ENCODE assay signal across 1 cellular context in the genomic region with DNA sequence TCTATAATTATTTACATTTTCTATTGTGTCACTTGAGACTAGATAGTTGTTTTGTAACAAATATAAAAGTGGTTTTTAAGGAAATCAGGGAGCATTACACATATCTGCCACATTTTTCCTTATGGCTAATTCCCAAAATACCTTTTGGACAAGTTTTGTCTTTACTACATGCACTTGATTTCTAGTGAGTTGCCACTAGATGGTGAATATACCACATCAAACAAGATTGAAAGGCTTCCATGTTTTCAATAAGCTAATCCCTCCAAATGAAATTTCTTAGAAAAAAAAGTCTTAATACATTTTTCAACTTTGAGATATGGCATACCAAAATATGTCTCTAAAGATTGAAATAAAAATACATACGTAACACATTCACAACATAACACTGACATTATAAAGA.
TF ChIP-seq lines count a peak whose summit lies in the region.

No MANE protein-coding gene starts in this region.

TF ChIP-seq in SK-N-SH treated with all-trans-retinoic acid at 6 μM for 48 hours, 23 proteins besides CTCF, POLR2A, EP300 and RAD21 (continued from another document):
- TF ChIP-seq, protein P1, sequence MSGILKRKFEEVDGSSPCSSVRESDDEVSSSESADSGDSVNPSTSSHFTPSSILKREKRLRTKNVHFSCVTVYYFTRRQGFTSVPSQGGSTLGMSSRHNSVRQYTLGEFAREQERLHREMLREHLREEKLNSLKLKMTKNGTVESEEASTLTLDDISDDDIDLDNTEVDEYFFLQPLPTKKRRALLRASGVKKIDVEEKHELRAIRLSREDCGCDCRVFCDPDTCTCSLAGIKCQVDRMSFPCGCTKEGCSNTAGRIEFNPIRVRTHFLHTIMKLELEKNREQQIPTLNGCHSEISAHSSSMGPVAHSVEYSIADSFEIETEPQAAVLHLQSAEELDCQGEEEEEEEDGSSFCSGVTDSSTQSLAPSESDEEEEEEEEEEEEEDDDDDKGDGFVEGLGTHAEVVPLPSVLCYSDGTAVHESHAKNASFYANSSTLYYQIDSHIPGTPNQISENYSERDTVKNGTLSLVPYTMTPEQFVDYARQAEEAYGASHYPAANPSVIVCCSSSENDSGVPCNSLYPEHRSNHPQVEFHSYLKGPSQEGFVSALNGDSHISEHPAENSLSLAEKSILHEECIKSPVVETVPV (CRISPR knock-in tag; IDR thresholded peaks at IDR 0.05), result no peak
- TF ChIP-seq ZC3H10 (CRISPR knock-in tag; IDR thresholded peaks at IDR 0.05), result no peak
- TF ChIP-seq, protein P2, sequence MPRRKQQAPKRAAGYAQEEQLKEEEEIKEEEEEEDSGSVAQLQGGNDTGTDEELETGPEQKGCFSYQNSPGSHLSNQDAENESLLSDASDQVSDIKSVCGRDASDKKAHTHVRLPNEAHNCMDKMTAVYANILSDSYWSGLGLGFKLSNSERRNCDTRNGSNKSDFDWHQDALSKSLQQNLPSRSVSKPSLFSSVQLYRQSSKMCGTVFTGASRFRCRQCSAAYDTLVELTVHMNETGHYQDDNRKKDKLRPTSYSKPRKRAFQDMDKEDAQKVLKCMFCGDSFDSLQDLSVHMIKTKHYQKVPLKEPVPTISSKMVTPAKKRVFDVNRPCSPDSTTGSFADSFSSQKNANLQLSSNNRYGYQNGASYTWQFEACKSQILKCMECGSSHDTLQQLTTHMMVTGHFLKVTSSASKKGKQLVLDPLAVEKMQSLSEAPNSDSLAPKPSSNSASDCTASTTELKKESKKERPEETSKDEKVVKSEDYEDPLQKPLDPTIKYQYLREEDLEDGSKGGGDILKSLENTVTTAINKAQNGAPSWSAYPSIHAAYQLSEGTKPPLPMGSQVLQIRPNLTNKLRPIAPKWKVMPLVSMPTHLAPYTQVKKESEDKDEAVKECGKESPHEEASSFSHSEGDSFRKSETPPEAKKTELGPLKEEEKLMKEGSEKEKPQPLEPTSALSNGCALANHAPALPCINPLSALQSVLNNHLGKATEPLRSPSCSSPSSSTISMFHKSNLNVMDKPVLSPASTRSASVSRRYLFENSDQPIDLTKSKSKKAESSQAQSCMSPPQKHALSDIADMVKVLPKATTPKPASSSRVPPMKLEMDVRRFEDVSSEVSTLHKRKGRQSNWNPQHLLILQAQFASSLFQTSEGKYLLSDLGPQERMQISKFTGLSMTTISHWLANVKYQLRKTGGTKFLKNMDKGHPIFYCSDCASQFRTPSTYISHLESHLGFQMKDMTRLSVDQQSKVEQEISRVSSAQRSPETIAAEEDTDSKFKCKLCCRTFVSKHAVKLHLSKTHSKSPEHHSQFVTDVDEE (CRISPR knock-in tag; IDR thresholded peaks at IDR 0.05), result no peak
- TF ChIP-seq ZNF8 (CRISPR knock-in tag; IDR thresholded peaks at IDR 0.05), result no peak
- no peak for TF ChIP-seq ESRRG (CRISPR knock-in tag; IDR thresholded peaks at IDR 0.05)
